21 cellular contexts compared by ENCODE assay signal in the genomic region with DNA sequence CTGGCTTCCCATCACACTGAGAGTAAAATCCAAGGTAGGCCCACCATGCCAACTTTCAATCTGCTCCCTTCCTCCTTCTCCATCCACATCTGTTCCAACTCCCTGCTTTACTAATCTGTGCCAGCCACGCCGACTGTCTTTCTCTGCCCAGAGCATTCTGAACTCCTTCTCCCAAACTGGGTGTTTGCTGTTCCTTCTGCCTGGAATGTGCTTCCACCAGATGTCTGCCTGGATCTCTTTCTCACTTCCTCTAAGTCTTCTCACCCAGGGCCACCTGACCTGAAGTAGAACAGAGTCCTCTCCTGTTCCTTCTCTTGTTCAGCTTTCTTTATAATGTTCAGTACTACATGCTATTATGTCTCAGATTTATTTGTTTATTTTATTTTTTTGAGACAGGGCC. TPM values are rescaled to one million over a fixed set of nuclear protein-coding genes. Genes with fewer than 3 reads are reported as not detected.
DNase-seq lines count a peak whose midpoint lies in the region; ATAC-seq and TF ChIP-seq lines count a peak whose summit lies in the region.
"Had no signal": no experiment of that assay in that cellular context is flagged by ENCODE, and none has a peak within 500 bp of the region (broad histone marks: within the 10 kb centered on the region; RNA-seq: fewer than 3 reads in every experiment).

No MANE protein-coding gene starts in this region.

- H3K4me1 Mint-ChIP-seq in activated T-helper 1 cell treated with anti-CD3 and anti-CD28 coated beads, Interleukin-12 subunit alpha, Interleukin-12 subunit beta, Interleukin-2, Interleukin-4 antibody, amounts not matched to agents 30 ng/mL and 10 ng/mL and 1 ng/mL, durations not matched to agents 14 hours and 24 hours and 36 hours (ENCODE audit: low read depth): peaks cover under 1% of the 10 kb centered on the region
- peaks cover 0 to under 1% of the 10 kb centered on the region in 2 donors for H3K4me1 Mint-ChIP-seq in immature natural killer cell

- peak overlapping the region; percentile 15 for H3K27ac Mint-ChIP-seq in activated T-helper 1 cell treated with anti-CD3 and anti-CD28 coated beads, Interleukin-12 subunit alpha, Interleukin-12 subunit beta, Interleukin-2, Interleukin-4 antibody, amounts not matched to agents 30 ng/mL and 10 ng/mL and 1 ng/mL, durations not matched to agents 14 hours and 24 hours and 36 hours
- H3K27ac Mint-ChIP-seq in immature natural killer cell: peak overlapping the region in 1 of 6 donors; percentile 12
- H3K27ac Mint-ChIP-seq: activated CD4-positive, alpha-beta T cell treated with anti-CD3 and anti-CD28 coated beads, Interleukin-2, amount 10 ng/mL, durations not matched to agents 24 days and 14 days; activated T-helper 2 cell treated with anti-CD3 and anti-CD28 coated beads, Interferon-gamma antibody, Interleukin-2, Interleukin-4, amounts not matched to agents 10 μg/mL and 5 μg/mL and 100 μg/mL, durations not matched to agents 14 hours and 24 hours and 36 hours had no signal

- H3K4me3 Mint-ChIP-seq in activated T-helper 1 cell treated with anti-CD3 and anti-CD28 coated beads, Interleukin-12 subunit alpha, Interleukin-12 subunit beta, Interleukin-2, Interleukin-4 antibody, amounts not matched to agents 30 ng/mL and 10 ng/mL and 1 ng/mL, durations not matched to agents 14 hours and 24 hours and 36 hours: no peak overlapping the region
- no peak overlapping the region for H3K4me3 Mint-ChIP-seq in immature natural killer cell
- H3K4me3 Mint-ChIP-seq: activated CD4-positive, alpha-beta T cell treated with anti-CD3 and anti-CD28 coated beads, Interleukin-2, amount 10 ng/mL, durations not matched to agents 24 days and 14 days had no signal

- WGBS in body of pancreas, 2 donors: 61 to 76% methylated on average over 2 of the region's 2 CpGs

- no peak overlapping the region for H3K27ac ChIP-seq in body of pancreas
- H3K27ac ChIP-seq: BLaER1, neutrophil had no signal

- no peaks in the 10 kb centered on the region for H3K36me3 Mint-ChIP-seq in activated T-helper 1 cell treated with anti-CD3 and anti-CD28 coated beads, Interleukin-12 subunit alpha, Interleukin-12 subunit beta, Interleukin-2, Interleukin-4 antibody, amounts not matched to agents 30 ng/mL and 10 ng/mL and 1 ng/mL, durations not matched to agents 14 hours and 24 hours and 36 hours (ENCODE audit: low read depth)
- H3K36me3 Mint-ChIP-seq in immature natural killer cell: no peaks in the 10 kb centered on the region

- H3K4me3 ChIP-seq in AG10803 (ENCODE audit: low read length): no peak overlapping the region
- no peak overlapping the region for H3K4me3 ChIP-seq in body of pancreas
- H3K4me3 ChIP-seq: BLaER1 had no signal

- DNase-seq in AG10803 (ENCODE audit: low read depth): peak; percentile 3
- peak; percentile 13 for DNase-seq in GM03348 (ENCODE audit: low spot score)
- DNase-seq in activated T-helper 1 cell treated with anti-CD3 and anti-CD28 coated beads, Interleukin-12 subunit alpha, Interleukin-12 subunit beta, Interleukin-2, Interleukin-4 antibody, amounts not matched to agents 30 ng/mL and 10 ng/mL and 1 ng/mL, durations not matched to agents 14 hours and 24 hours and 36 hours (ENCODE audit: low spot score): no peak
- peak; percentile 2 for DNase-seq in mesenteric fat pad (ENCODE audit: low spot score)
- DNase-seq in immature natural killer cell: no peak
- no peak for DNase-seq in LoVo (ENCODE audit: low spot score)
- DNase-seq in activated gamma-delta T cell (lab: John Stamatoyannopoulos, UW): no peak
- DNase-seq in body of pancreas: no peak
- DNase-seq: activated CD4-positive, alpha-beta T cell treated with anti-CD3 and anti-CD28 coated beads, Interleukin-2, amount 10 ng/mL, durations not matched to agents 24 days and 14 days; DMS79 treated with DMSO at 0.1 percent for 48 hours; head of caudate nucleus; IMR-90; NCI-H1436; NCI-H2107; retina; SHP77 treated with DMSO at 0.1 percent for 48 hours; stimulated activated naive CD4-positive, alpha-beta T cell treated with Interleukin-2 at 50 U/mL for 16 hours had no signal

- no peaks in the 10 kb centered on the region for H3K27me3 ChIP-seq in body of pancreas
- H3K27me3 ChIP-seq: BLaER1, neutrophil had no signal

- H3K4me1 ChIP-seq in body of pancreas: no peaks in the 10 kb centered on the region

- TF ChIP-seq CTCF in AG10803 (conservative IDR thresholded peaks at IDR 0.05; ENCODE audit: low read length) (no peak), body of pancreas (IDR thresholded peaks at IDR 0.05) (no peak)

- intact Hi-C loops in activated T-helper 1 cell treated with anti-CD3 and anti-CD28 coated beads, Interleukin-12 subunit alpha, Interleukin-12 subunit beta, Interleukin-2, Interleukin-4 antibody, amounts not matched to agents 30 ng/mL and 10 ng/mL and 1 ng/mL, durations not matched to agents 14 hours and 24 hours and 36 hours (cut with micrococcal nuclease): no loop called here
- intact Hi-C loops in body of pancreas (cut with DNase I): no loop called here

- no peaks in the 10 kb centered on the region for H3K36me3 ChIP-seq in body of pancreas (replicated peaks in 1 of 2; ENCODE audit: insufficient read depth in 1 of 2, low read depth in 2 of 2)
- H3K36me3 ChIP-seq: BLaER1, neutrophil had no signal

- no peaks in the 10 kb centered on the region for H3K9me3 Mint-ChIP-seq in activated T-helper 1 cell treated with anti-CD3 and anti-CD28 coated beads, Interleukin-12 subunit alpha, Interleukin-12 subunit beta, Interleukin-2, Interleukin-4 antibody, amounts not matched to agents 30 ng/mL and 10 ng/mL and 1 ng/mL, durations not matched to agents 14 hours and 24 hours and 36 hours
- H3K9me3 Mint-ChIP-seq in immature natural killer cell: no peaks in the 10 kb centered on the region
- H3K9me3 Mint-ChIP-seq: activated CD4-positive, alpha-beta T cell treated with anti-CD3 and anti-CD28 coated beads, Interleukin-2, amount 10 ng/mL, durations not matched to agents 24 days and 14 days; activated T-helper 2 cell treated with anti-CD3 and anti-CD28 coated beads, Interferon-gamma antibody, Interleukin-2, Interleukin-4, amounts not matched to agents 10 μg/mL and 5 μg/mL and 100 μg/mL, durations not matched to agents 14 hours and 24 hours and 36 hours had no signal

- no peak for ATAC-seq in body of pancreas
- ATAC-seq: HCT116 had no signal

- no peaks in the 10 kb centered on the region for H3K9me3 ChIP-seq in body of pancreas
- H3K9me3 ChIP-seq: neutrophil had no signal

- H3K27me3 Mint-ChIP-seq in activated T-helper 1 cell treated with anti-CD3 and anti-CD28 coated beads, Interleukin-12 subunit alpha, Interleukin-12 subunit beta, Interleukin-2, Interleukin-4 antibody, amounts not matched to agents 30 ng/mL and 10 ng/mL and 1 ng/mL, durations not matched to agents 14 hours and 24 hours and 36 hours (ENCODE audit: insufficient read depth): no peaks in the 10 kb centered on the region
- peaks cover 0 to 1% (median 0%) of the 10 kb centered on the region in 3 donors for H3K27me3 Mint-ChIP-seq in immature natural killer cell (ENCODE audit: low read depth in 3 of 3)
- H3K27me3 Mint-ChIP-seq: activated CD4-positive, alpha-beta T cell treated with anti-CD3 and anti-CD28 coated beads, Interleukin-2, amount 10 ng/mL, durations not matched to agents 24 days and 14 days had no signal

- TF ChIP-seq POLR2A in body of pancreas (IDR thresholded peaks at IDR 0.05): no peak

RNA-seq across cellular contexts. Expression of a gene that starts 5.5 kb away (rescaled TPM):
- total RNA-seq in activated T-helper 1 cell treated with anti-CD3 and anti-CD28 coated beads, Interleukin-12 subunit alpha, Interleukin-12 subunit beta, Interleukin-2, Interleukin-4 antibody, amounts not matched to agents 30 ng/mL and 10 ng/mL and 1 ng/mL, durations not matched to agents 14 hours and 24 hours and 36 hours: 43.4 and 51.0 TPM in 2 replicates
- total RNA-seq in mesenteric fat pad (63.4 TPM), body of pancreas (10 to 100 TPM; 21.0 to 30.3 TPM)
- polyA plus RNA-seq in immature natural killer cell: 10 to 100 TPM; 37.7 to 63.4 (median 39.4) TPM

Comparison
In these comparisons a context has a peak if more than half of its experiments do, and no peak if none do; other contexts are left out.
1. DNase-seq: peak in AG10803 (single experiment), GM03348 (single experiment) and mesenteric fat pad (single experiment); none in activated T-helper 1 cell treated with anti-CD3 and anti-CD28 coated beads, Interleukin-12 subunit alpha, Interleukin-12 subunit beta, Interleukin-2, Interleukin-4 antibody, amounts not matched to agents 30 ng/mL and 10 ng/mL and 1 ng/mL, durations not matched to agents 14 hours and 24 hours and 36 hours (single experiment), immature natural killer cell (0 of 3), LoVo (single experiment), activated gamma-delta T cell (single experiment) and body of pancreas (0 of 4).